ENCODE assay signal across 8 cellular contexts in genomic region chr10:5583525-5584175, GRCh38. TPM values are rescaled to one million over a fixed set of nuclear protein-coding genes. Genes with fewer than 3 reads are reported as not detected.
DNase-seq lines count a peak whose midpoint lies in the region; ATAC-seq, FAIRE-seq and TF ChIP-seq lines count a peak whose summit lies in the region.

No MANE protein-coding gene starts in this region.

- H3K27ac ChIP-seq in keratinocyte (ENCODE audit: control insufficient read depth, insufficient read depth, low read length) = peak overlapping the region; percentile 92

- no peaks in the 10 kb centered on the region for H3K36me3 ChIP-seq in keratinocyte (ENCODE audit: control insufficient read depth in 2 of 2, extremely low read depth in 1 of 2, insufficient read depth in 2 of 2, low read length in 2 of 2)

- H3K4me3 Mint-ChIP-seq in T-cell = no peak overlapping the region

- no peak overlapping the region for H3K27ac Mint-ChIP-seq in T-cell

- H3K4me3 ChIP-seq in keratinocyte (ENCODE audit: control insufficient read depth in 2 of 3, extremely low read depth in 1 of 3, insufficient read depth in 2 of 3, low read depth in 1 of 3, low read length in 3 of 3) = peak overlapping the region in 2 of 3 experiments; percentile 9 to 56

- no peaks in the 10 kb centered on the region for H3K9me3 ChIP-seq in keratinocyte (ENCODE audit: control insufficient read depth, low read depth, low read length)

- no peaks in the 10 kb centered on the region for H3K4me1 Mint-ChIP-seq in T-cell

- H3K27me3 Mint-ChIP-seq in T-cell = peaks cover 6 to 17% of the 10 kb centered on the region in 2 donors

- no peaks in the 10 kb centered on the region for H3K36me3 Mint-ChIP-seq in T-cell

- ATAC-seq in GM19395 (IDR thresholded peaks at IDR 0.05; ENCODE audit: unreplicated experiment) = peak; percentile 56
- ATAC-seq in HG03469 (IDR thresholded peaks at IDR 0.05; ENCODE audit: unreplicated experiment) = peak; percentile 36
- ATAC-seq in GM21360 (IDR thresholded peaks at IDR 0.05; ENCODE audit: unreplicated experiment) = no peak
- ATAC-seq in T-cell (replicated peaks in 1 of 4) = no peak
- no peak for ATAC-seq in GM21381 (IDR thresholded peaks at IDR 0.05; ENCODE audit: unreplicated experiment)

- peak overlapping the region; percentile 76 for H3K9ac ChIP-seq in keratinocyte (ENCODE audit: control insufficient read depth, extremely low read depth, insufficient read depth, low read length)

- peaks cover 33% of the 10 kb centered on the region for H3K4me1 ChIP-seq in keratinocyte (ENCODE audit: control insufficient read depth, extremely low read depth, insufficient read depth, low read length)

- DNase-seq in RPMI8226 (peak; percentile 97), keratinocyte (ENCODE audit: low read depth, low spot score) (no peak), GM13976 (ENCODE audit: low spot score) (no peak), T-cell (no peak)

- dilution Hi-C loops in keratinocyte (cut with MboI; ENCODE audit: extremely low pct_ligation_motif_present, low sequenced_read_pairs) = no loop called here

- TF ChIP-seq CTCF in keratinocyte (optimal IDR thresholded peaks at IDR 0.05 in 1 of 3, IDR thresholded peaks at IDR 0.05 in 1 of 3, conservative IDR thresholded peaks at IDR 0.05 in 1 of 3; ENCODE audit: extremely low read depth in 1 of 3, insufficient read depth in 2 of 3, low read length in 3 of 3) = peak in 1 of 3 experiments; percentile 23
- TF ChIP-seq CTCF in GM13976 (IDR thresholded peaks at IDR 0.05; ENCODE audit: borderline replicate concordance, control extremely low read depth, extremely low read depth, insufficient read depth, missing control alignments) = no peak

- no peaks in the 10 kb centered on the region for H3K79me2 ChIP-seq in keratinocyte (ENCODE audit: control insufficient read depth, insufficient read depth, low read length)

- H3K9me3 Mint-ChIP-seq in T-cell = no peaks in the 10 kb centered on the region

- no peaks in the 10 kb centered on the region for H3K27me3 ChIP-seq in keratinocyte (ENCODE audit: control insufficient read depth, extremely low read depth, insufficient read depth, low read length)

- peak; percentile 77 for FAIRE-seq in keratinocyte (lab: Jason Lieb, UNC)

- H4K20me1 ChIP-seq in keratinocyte (ENCODE audit: control insufficient read depth, extremely low read depth, insufficient read depth, low read length) = no peaks in the 10 kb centered on the region

- POLR2A ChIA-PET in T-cell (lab: Charles Lee) = no interaction called here

- peak overlapping the region; percentile 27 for H2AFZ ChIP-seq in keratinocyte (ENCODE audit: control insufficient read depth, low read length)

- no peaks in the 10 kb centered on the region for H3K9me1 ChIP-seq in keratinocyte (ENCODE audit: control insufficient read depth, extremely low read depth, insufficient read depth, low read length)

- in situ Hi-C loops in GM13976 (cut with MboI; ENCODE audit: low sequenced_read_pairs, unreplicated experiment) = no loop called here

- CTCF ChIA-PET in T-cell (lab: Charles Lee) = interaction anchor here in 1 of 2 donors (0.6 kb wide), 1 partner anchor 240 kb away, joined by 10 read pairs; no protein-coding TSS in a partner anchor

- peak overlapping the region; percentile 83 for H3K4me2 ChIP-seq in keratinocyte (ENCODE audit: control insufficient read depth, extremely low read depth, insufficient read depth, low read depth, low read length)

RNA-seq across cellular contexts. Expression of gene CALML3, which starts 58.9 kb away (rescaled TPM):
- 7.6 to 20.2 TPM (median 14.1 TPM) in 3 replicates for polyA plus RNA-seq in keratinocyte
- 16.6 TPM for polyA plus RNA-seq in keratinocyte (2011; ENCODE audit: low read depth)
- polyA plus RNA-seq in keratinocyte (2011; cell fraction: cytosol; rRNA removed) = 10.4 and 31.2 TPM in 2 replicates
- polyA plus RNA-seq in keratinocyte (2011; cell fraction: nucleus; rRNA removed) = 11.9 and 17.6 TPM in 2 replicates
- polyA plus RNA-seq in keratinocyte (2012; ENCODE audit: low replicate concordance) = 15.7 and 23.6 TPM in 2 replicates
- polyA minus RNA-seq in keratinocyte = 2.7 to 5.2 TPM (median 4.4 TPM) in 3 replicates
- 17.1 TPM for polyA minus RNA-seq in keratinocyte (2011; cell fraction: cytosol; rRNA and poly(A)+ RNA removed)
- 4.6 and 6.0 TPM in 2 replicates for polyA minus RNA-seq in keratinocyte (2011; cell fraction: nucleus; rRNA and poly(A)+ RNA removed)
- total RNA-seq in T-cell = not detected

Comparison
In these comparisons a context has a peak if more than half of its experiments do, and no peak if none do; other contexts are left out.
1. ATAC-seq: peak in GM19395 (single experiment) and HG03469 (single experiment); none in GM21360 (single experiment), T-cell (0 of 4) and GM21381 (single experiment).